ENCODE assay signal across 2 cellular contexts in genomic region chr6:134626589-134626988, GRCh38.
TF ChIP-seq lines count a peak whose summit lies in the region.

No MANE protein-coding gene starts in this region.

TF ChIP-seq in SK-N-SH, 30 proteins besides CTCF, POLR2A, EP300 and RAD21 (continued from another document):
- TF ChIP-seq PBX3 (IDR thresholded peaks at IDR 0.05) (no peak), POLR2AphosphoS5 (IDR thresholded peaks at IDR 0.05; ENCODE audit: low read depth, low read length) (no peak), GATA2 (CRISPR knock-in tag; IDR thresholded peaks at IDR 0.05) (no peak), RXRA (IDR thresholded peaks at IDR 0.05; ENCODE audit: borderline replicate concordance, low read depth) (no peak)
- TF ChIP-seq, protein P1, sequence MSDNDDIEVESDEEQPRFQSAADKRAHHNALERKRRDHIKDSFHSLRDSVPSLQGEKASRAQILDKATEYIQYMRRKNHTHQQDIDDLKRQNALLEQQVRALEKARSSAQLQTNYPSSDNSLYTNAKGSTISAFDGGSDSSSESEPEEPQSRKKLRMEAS (IDR thresholded peaks at IDR 0.05; ENCODE audit: low read depth): no peak

TF ChIP-seq in SK-N-SH treated with all-trans-retinoic acid at 6 μM for 48 hours, 23 proteins besides CTCF, POLR2A, EP300 and RAD21 (continued from another document):
- no peak for TF ChIP-seq CSRNP3 (CRISPR knock-in tag; IDR thresholded peaks at IDR 0.05)
TF ChIP-seq in SK-N-SH treated with all-trans-retinoic acid at 6 μM for 48 hours: peak in this region for 0.
